In the genomic region with DNA sequence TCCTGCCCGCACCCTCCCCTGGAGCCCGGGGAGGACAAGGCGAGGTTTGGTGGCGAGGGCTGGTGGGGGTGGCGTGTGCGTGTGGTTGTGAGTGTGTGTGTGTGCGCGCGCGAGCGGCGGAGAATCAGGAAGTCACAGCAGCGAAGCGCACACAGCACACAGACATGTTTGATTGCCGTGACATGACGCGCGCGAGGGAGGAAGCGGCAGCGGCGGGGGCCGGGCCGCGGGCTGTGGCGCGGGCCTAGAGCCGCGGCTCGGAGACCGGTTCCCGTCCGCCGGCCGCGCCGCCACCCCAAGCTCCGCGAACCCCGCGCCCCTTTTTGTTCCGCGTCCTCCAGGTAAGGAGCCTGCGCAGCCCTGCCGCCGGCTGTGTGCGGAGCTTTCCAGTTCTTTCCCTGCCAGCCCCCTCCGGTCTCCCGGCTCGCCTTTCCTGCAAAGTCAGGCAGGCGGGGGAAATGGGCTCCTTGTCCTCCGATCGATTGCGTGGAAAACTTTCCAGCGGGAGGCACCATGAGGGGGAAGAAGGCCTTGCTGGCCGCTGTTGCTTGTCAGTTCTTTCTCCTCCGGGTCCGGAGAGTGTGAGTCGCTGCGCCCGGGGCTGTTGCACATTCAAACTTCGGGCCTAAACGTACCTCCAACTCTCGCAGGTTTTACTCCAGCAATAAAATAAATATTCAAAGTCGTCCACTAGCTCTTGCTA, we compare ENCODE assay signal across 8 cellular contexts. TPM values are rescaled to one million over a fixed set of nuclear protein-coding genes. Genes with fewer than 3 reads are reported as not detected.
DNase-seq lines count a peak whose midpoint lies in the region; ATAC-seq, FAIRE-seq and TF ChIP-seq lines count a peak whose summit lies in the region.

No MANE protein-coding gene starts in this region.

- H4K91ac ChIP-seq in neuronal stem cell (ENCODE audit: low read depth, low read length, poor library complexity): no peak overlapping the region

- H2BK12ac ChIP-seq in neuronal stem cell (ENCODE audit: low read length): peak overlapping the region; percentile 80

- FAIRE-seq in frontal cortex (lab: Jason Lieb, UNC): no peak

- H3K4me1 Mint-ChIP-seq in activated naive CD4-positive, alpha-beta T cell treated with anti-CD3 and anti-CD28 coated beads for 36 hours (ENCODE audit: low read depth): peaks cover 52% of the 10 kb centered on the region

- H3K36me3 ChIP-seq in neuronal stem cell (replicated peaks in 1 of 2; ENCODE audit: control insufficient read depth in 2 of 2, insufficient read depth in 2 of 2, low read length in 2 of 2) (no peaks in the 10 kb centered on the region), subcutaneous abdominal adipose tissue (ENCODE audit: control insufficient read depth in 5 of 5, insufficient read depth in 5 of 5, low read length in 5 of 5) (peaks cover 0 to 4% (median 0%) of the 10 kb centered on the region in 5 donors)

- H3K27me3 ChIP-seq in neuronal stem cell (ENCODE audit: control insufficient read depth in 3 of 3, insufficient read depth in 3 of 3, low read depth in 1 of 3, low read length in 3 of 3): peaks cover 8 to 92% (median 45%) of the 10 kb centered on the region in 3 experiments
- H3K27me3 ChIP-seq in subcutaneous abdominal adipose tissue (ENCODE audit: control insufficient read depth in 5 of 5, insufficient read depth in 4 of 5, low read length in 5 of 5): no peaks in the 10 kb centered on the region

- DNase-seq in SIG-M5 treated with dmso at 0.1 percent for 504 hours (lab: John Stamatoyannopoulos, UW; ENCODE audit: unreplicated experiment): peak; percentile 73
- peak; percentile 75 for DNase-seq in activated naive CD4-positive, alpha-beta T cell treated with anti-CD3 and anti-CD28 coated beads for 36 hours
- DNase-seq in frontal cortex (ENCODE audit: low spot score in 2 of 2): peak; percentile 69 to 79
- DNase-seq in neuronal stem cell (ENCODE audit: low spot score): peak; percentile 30

- intact Hi-C loops in activated naive CD4-positive, alpha-beta T cell treated with anti-CD3 and anti-CD28 coated beads for 36 hours (cut with micrococcal nuclease): loop anchor here (1.0 to 10.0 kb wide), 4 partner anchors 50 to 1727 kb away; no protein-coding TSS in a partner anchor

- H3K4ac ChIP-seq in neuronal stem cell (ENCODE audit: low read length): no peak overlapping the region

- H3K27me3 Mint-ChIP-seq in activated naive CD4-positive, alpha-beta T cell treated with anti-CD3 and anti-CD28 coated beads for 36 hours (ENCODE audit: low read depth): no peaks in the 10 kb centered on the region

- H3K23ac ChIP-seq in neuronal stem cell (ENCODE audit: low read depth, low read length, poor library complexity): no peak overlapping the region

- H3K9ac ChIP-seq in neuronal stem cell (ENCODE audit: low read depth, low read length, poor library complexity): peak overlapping the region; percentile 86
- H3K9ac ChIP-seq in subcutaneous abdominal adipose tissue (ENCODE audit: low read length in 5 of 5): peak overlapping the region; percentile 66 to 95 (median 87)

- peak overlapping the region; percentile 92 for H3K4me3 Mint-ChIP-seq in activated naive CD4-positive, alpha-beta T cell treated with anti-CD3 and anti-CD28 coated beads for 36 hours

- peak overlapping the region; percentile 99 for H3K4me2 ChIP-seq in neuronal stem cell (ENCODE audit: insufficient read depth, low read length, poor library complexity, severe bottlenecking)

- H3K36me3 Mint-ChIP-seq in activated naive CD4-positive, alpha-beta T cell treated with anti-CD3 and anti-CD28 coated beads for 36 hours (ENCODE audit: low read depth): peaks cover 2% of the 10 kb centered on the region

- H3K4me1 ChIP-seq in neuronal stem cell (ENCODE audit: control insufficient read depth in 2 of 2, insufficient read depth in 1 of 2, low read depth in 1 of 2, low read length in 2 of 2): peaks cover 3 to 15% of the 10 kb centered on the region in 2 donors
- peaks cover 0 to 59% (median 51%) of the 10 kb centered on the region in 5 donors for H3K4me1 ChIP-seq in subcutaneous abdominal adipose tissue (ENCODE audit: control insufficient read depth in 5 of 5, insufficient read depth in 5 of 5, low read length in 5 of 5)

- H2AK5ac ChIP-seq in neuronal stem cell (ENCODE audit: low read depth, low read length): no peak overlapping the region

- H2BK5ac ChIP-seq in neuronal stem cell (ENCODE audit: low read length): peak overlapping the region; percentile 13

- ATAC-seq in GM19351 (IDR thresholded peaks at IDR 0.05; ENCODE audit: unreplicated experiment) (peak; percentile 24), HG03565 (IDR thresholded peaks at IDR 0.05; ENCODE audit: unreplicated experiment) (peak; percentile 20)

- H3K4me3 ChIP-seq in neuronal stem cell (ENCODE audit: low read length in 2 of 2): peak overlapping the region; percentile 67 to 84
- peak overlapping the region; percentile 93 to 96 (median 96) for H3K4me3 ChIP-seq in subcutaneous abdominal adipose tissue (ENCODE audit: low read depth in 1 of 5, low read length in 5 of 5)

- H3K9me3 ChIP-seq in neuronal stem cell (replicated peaks in 1 of 2; ENCODE audit: control insufficient read depth in 2 of 2, insufficient read depth in 1 of 2, low read depth in 1 of 2, low read length in 2 of 2): no peaks in the 10 kb centered on the region
- no peaks in the 10 kb centered on the region for H3K9me3 ChIP-seq in subcutaneous abdominal adipose tissue (ENCODE audit: control insufficient read depth in 5 of 5, low read length in 5 of 5)

- H3K18ac ChIP-seq in neuronal stem cell (ENCODE audit: low read length): peak overlapping the region; percentile 80

- H3K27ac Mint-ChIP-seq in activated naive CD4-positive, alpha-beta T cell treated with anti-CD3 and anti-CD28 coated beads for 36 hours: peak overlapping the region; percentile 95

- H2AFZ ChIP-seq in neuronal stem cell (ENCODE audit: low read length): peak overlapping the region; percentile 99

- no peak overlapping the region for H4K8ac ChIP-seq in neuronal stem cell (ENCODE audit: low read depth, low read length)

- H3K9me3 Mint-ChIP-seq in activated naive CD4-positive, alpha-beta T cell treated with anti-CD3 and anti-CD28 coated beads for 36 hours: no peaks in the 10 kb centered on the region

- WGBS in neuronal stem cell (ENCODE audit: extremely low coverage in 2 of 2, insufficient read length in 2 of 2, insufficient replicate concordance in 1 of 2), 2 donors: no CpG with 5 or more reads among the region's 65 CpGs

- no peak for TF ChIP-seq CTCF in C4-2B (conservative IDR thresholded peaks at IDR 0.05)

- CTCF ChIA-PET in activated naive CD4-positive, alpha-beta T cell treated with anti-CD3 and anti-CD28 coated beads for 36 hours (lab: Charles Lee): interaction anchor here (1.2 kb wide), 1 partner anchor 70 kb away, joined by 3 read pairs; no protein-coding TSS in a partner anchor

- H3K79me1 ChIP-seq in neuronal stem cell (ENCODE audit: low read depth, low read length): no peaks in the 10 kb centered on the region

- H3K27ac ChIP-seq in C4-2B (peak overlapping the region; percentile 76), neuronal stem cell (replicated peaks; ENCODE audit: low read length) (no peak overlapping the region), subcutaneous abdominal adipose tissue (ENCODE audit: low read depth, low read length) (peak overlapping the region; percentile 97)

- H2BK120ac ChIP-seq in neuronal stem cell (ENCODE audit: low read depth, low read length): no peak overlapping the region

- no peak overlapping the region for H2BK15ac ChIP-seq in neuronal stem cell (ENCODE audit: low read length)

- peak overlapping the region; percentile 50 for H3K14ac ChIP-seq in neuronal stem cell (ENCODE audit: low read length)

RNA-seq across cellular contexts. Expression of gene SMARCA2, which starts 2.5 kb away (rescaled TPM):
- 10 to 100 TPM; 87.8 to 89.9 TPM for total RNA-seq in activated naive CD4-positive, alpha-beta T cell treated with anti-CD3 and anti-CD28 coated beads for 36 hours
- total RNA-seq in frontal cortex: 227 TPM
- 1.9 TPM for polyA plus RNA-seq in neuronal stem cell (2013, experiment 1 of 2)
- polyA plus RNA-seq in neuronal stem cell (2013, experiment 2 of 2): 2.2 TPM
